In genomic region chr2:165087933-165088901, GRCh38 we compare ENCODE assay signal across 23 cellular contexts.
"Had no signal": no experiment of that assay in that cellular context is flagged by ENCODE, and none has a peak within 500 bp of the region (broad histone marks: within the 10 kb centered on the region; RNA-seq: fewer than 3 reads in every experiment).

No MANE protein-coding gene starts in this region.

- H3K9me3 ChIP-seq: adrenal gland, ascending aorta, esophagus squamous epithelium, transverse colon, uterus had no signal

- H3K27me3 ChIP-seq: adrenal gland, ascending aorta, dorsolateral prefrontal cortex, esophagus squamous epithelium, heart right ventricle, stomach, transverse colon, uterus had no signal

- H3K36me3 Mint-ChIP-seq: activated naive CD4-positive, alpha-beta T cell treated with anti-CD3 and anti-CD28 coated beads, Interleukin-2, amount 50 U/mL, for 72 hours; naive thymus-derived CD4-positive, alpha-beta T cell; stimulated activated memory B cell treated with anti-CD40 and anti-IgM and Interleukin-4, amounts not matched to agents 10 μg/mL and 1 μg/mL and 100 μg/mL, for 72 hours had no signal

- ATAC-seq: activated CD8-positive, alpha-beta T cell treated with anti-CD3 and anti-CD28 coated beads, Interleukin-2, amount 10 ng/mL, durations not matched to agents 7 days and 5 days; activated naive CD4-positive, alpha-beta T cell treated with anti-CD3 and anti-CD28 coated beads, Interleukin-2, amount 50 U/mL, for 72 hours; effector memory CD8-positive, alpha-beta T cell; heart right ventricle; naive thymus-derived CD4-positive, alpha-beta T cell; stimulated activated memory B cell treated with anti-CD40 and anti-IgM and Interleukin-4, amounts not matched to agents 10 μg/mL and 1 μg/mL and 100 μg/mL, for 72 hours had no signal

- DNase-seq: activated CD4-positive, alpha-beta T cell treated with anti-CD3 and anti-CD28 coated beads, Interleukin-2, amount 10 ng/mL, durations not matched to agents 7 days and 5 days; activated CD4-positive, CD25-positive, alpha-beta regulatory T cell treated with anti-CD3 and anti-CD28 coated beads, Interleukin-2, amount 50 U/mL, for 72 hours; activated CD8-positive, alpha-beta T cell treated with anti-CD3 and anti-CD28 coated beads, Interleukin-2, amount 10 ng/mL, durations not matched to agents 7 days and 5 days; activated gamma-delta T cell; adrenal gland; central memory CD4-positive, alpha-beta T cell; dorsolateral prefrontal cortex; effector memory CD8-positive, alpha-beta T cell; esophagus squamous epithelium; heart right ventricle; naive thymus-derived CD4-positive, alpha-beta T cell; retina; stimulated activated CD4-positive, alpha-beta T cell treated with anti-CD3 and anti-CD28 coated beads, Interleukin-2, amount 100 ng/mL, for 24 hours; stomach; transverse colon; uterus; WERI-Rb-1 had no signal

- H3K27ac Mint-ChIP-seq: activated CD4-positive, alpha-beta T cell treated with anti-CD3 and anti-CD28 coated beads, Interleukin-2, amount 10 ng/mL, durations not matched to agents 7 days and 5 days; activated CD8-positive, alpha-beta T cell treated with anti-CD3 and anti-CD28 coated beads, Interleukin-2, amount 10 ng/mL, durations not matched to agents 7 days and 5 days; activated naive CD4-positive, alpha-beta T cell treated with anti-CD3 and anti-CD28 coated beads, Interleukin-2, amount 50 U/mL, for 72 hours; activated T-helper 1 cell treated with anti-CD3 and anti-CD28 coated beads, Interleukin-12 subunit alpha, Interleukin-12 subunit beta, Interleukin-2, Interleukin-4 antibody, amounts not matched to agents 30 ng/mL and 10 ng/mL and 1 ng/mL, durations not matched to agents 14 hours and 24 hours and 36 hours; effector memory CD8-positive, alpha-beta T cell; naive thymus-derived CD4-positive, alpha-beta T cell; stimulated activated memory B cell treated with anti-CD40 and anti-IgM and Interleukin-4, amounts not matched to agents 10 μg/mL and 1 μg/mL and 100 μg/mL, for 72 hours had no signal

- H3K27ac ChIP-seq: adrenal gland, ascending aorta, dorsolateral prefrontal cortex, esophagus squamous epithelium, heart right ventricle, stomach, transverse colon, uterus, WERI-Rb-1 had no signal

- H3K4me1 Mint-ChIP-seq: activated CD4-positive, alpha-beta T cell treated with anti-CD3 and anti-CD28 coated beads, Interleukin-2, amount 10 ng/mL, durations not matched to agents 7 days and 5 days; naive thymus-derived CD4-positive, alpha-beta T cell; neural crest cell; stimulated activated memory B cell treated with anti-CD40 and anti-IgM and Interleukin-4, amounts not matched to agents 10 μg/mL and 1 μg/mL and 100 μg/mL, for 72 hours had no signal

- H3K27me3 Mint-ChIP-seq: activated CD4-positive, alpha-beta T cell treated with anti-CD3 and anti-CD28 coated beads, Interleukin-2, amount 10 ng/mL, durations not matched to agents 7 days and 5 days; effector memory CD8-positive, alpha-beta T cell; stimulated activated memory B cell treated with anti-CD40 and anti-IgM and Interleukin-4, amounts not matched to agents 10 μg/mL and 1 μg/mL and 100 μg/mL, for 72 hours had no signal

- H3K9me3 Mint-ChIP-seq: activated CD4-positive, alpha-beta T cell treated with anti-CD3 and anti-CD28 coated beads, Interleukin-2, amount 10 ng/mL, durations not matched to agents 7 days and 5 days; activated T-helper 1 cell treated with anti-CD3 and anti-CD28 coated beads, Interleukin-12 subunit alpha, Interleukin-12 subunit beta, Interleukin-2, Interleukin-4 antibody, amounts not matched to agents 30 ng/mL and 10 ng/mL and 1 ng/mL, durations not matched to agents 14 hours and 24 hours and 36 hours had no signal

- H3K36me3 ChIP-seq: adrenal gland, ascending aorta, esophagus squamous epithelium, heart right ventricle, stomach, transverse colon, uterus, WERI-Rb-1 had no signal

- H3K4me1 ChIP-seq: adrenal gland, ascending aorta, esophagus squamous epithelium, heart right ventricle, stomach, transverse colon, uterus had no signal

- H3K4me3 Mint-ChIP-seq: activated CD4-positive, alpha-beta T cell treated with anti-CD3 and anti-CD28 coated beads, Interleukin-2, amount 10 ng/mL, durations not matched to agents 7 days and 5 days; activated CD8-positive, alpha-beta T cell treated with anti-CD3 and anti-CD28 coated beads, Interleukin-2, amount 10 ng/mL, durations not matched to agents 7 days and 5 days; activated T-helper 1 cell treated with anti-CD3 and anti-CD28 coated beads, Interleukin-12 subunit alpha, Interleukin-12 subunit beta, Interleukin-2, Interleukin-4 antibody, amounts not matched to agents 30 ng/mL and 10 ng/mL and 1 ng/mL, durations not matched to agents 14 hours and 24 hours and 36 hours; effector memory CD8-positive, alpha-beta T cell; naive thymus-derived CD4-positive, alpha-beta T cell; neural crest cell; stimulated activated memory B cell treated with anti-CD40 and anti-IgM and Interleukin-4, amounts not matched to agents 10 μg/mL and 1 μg/mL and 100 μg/mL, for 72 hours had no signal

- H3K4me3 ChIP-seq: adrenal gland, ascending aorta, dorsolateral prefrontal cortex, esophagus squamous epithelium, heart right ventricle, lung, stomach, transverse colon, uterus had no signal
